8 cellular contexts compared by ENCODE assay signal in the genomic region with DNA sequence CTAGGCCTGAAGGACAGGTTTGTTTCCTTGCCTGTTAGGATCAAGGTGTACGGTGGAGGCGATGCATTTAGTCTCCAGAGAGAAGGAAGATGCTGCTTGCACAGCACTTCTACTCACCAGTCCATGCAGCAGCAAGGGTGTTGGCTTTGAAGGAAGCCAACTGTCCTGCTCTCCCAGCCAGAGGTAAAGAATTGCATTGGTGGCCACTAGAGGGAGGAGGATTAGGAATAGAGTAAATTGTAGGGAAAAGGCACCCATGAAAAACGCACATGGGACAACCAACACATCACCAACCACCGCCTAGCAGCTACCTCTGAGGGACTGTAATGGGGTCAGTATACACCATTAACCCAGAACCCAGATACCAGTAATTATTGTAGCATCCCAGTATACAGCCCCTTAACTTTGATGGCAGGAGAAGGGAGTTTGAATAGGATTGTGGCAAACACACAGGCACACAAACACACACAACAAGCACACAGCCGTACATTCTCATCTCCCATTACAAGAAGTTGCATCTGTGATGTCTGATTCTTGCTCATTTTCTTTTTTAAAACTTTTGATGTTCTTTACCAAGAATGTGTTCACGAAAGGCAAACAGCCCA.
DNase-seq lines count a peak whose midpoint lies in the region; TF ChIP-seq lines count a peak whose summit lies in the region.

No MANE protein-coding gene starts in this region.

- H3K27me3 ChIP-seq in WERI-Rb-1 (ENCODE audit: insufficient read depth, low read depth, severe bottlenecking) (no peaks in the 10 kb centered on the region), kidney epithelial cell (ENCODE audit: control insufficient read depth, insufficient read depth, low read length) (no peaks in the 10 kb centered on the region)

- H3K27ac ChIP-seq in WERI-Rb-1 = no peak overlapping the region

- DNase-seq in AG20443 (ENCODE audit: low spot score) (peak; percentile 18), HPDE6-E6E7 (ENCODE audit: extremely low spot score) (peak; percentile 21), WERI-Rb-1 (peak; percentile 30), kidney epithelial cell (ENCODE audit: low read depth) (no peak), SKM-1 treated with dmso at 0.1 percent for 144 hours (lab: John Stamatoyannopoulos, UW; ENCODE audit: unreplicated experiment) (no peak), Ammon's horn (ENCODE audit: low spot score) (no peak)
- no peak for DNase-seq in activated CD4-positive, CD25-positive, alpha-beta regulatory T cell treated with anti-CD3 and anti-CD28 coated beads, Interleukin-2, amount 50 U/mL, for 72 hours
- DNase-seq in stimulated activated naive CD4-positive, alpha-beta T cell (lab: John Stamatoyannopoulos, UW) = no peak

- H3K36me3 ChIP-seq in WERI-Rb-1 (no peaks in the 10 kb centered on the region), kidney epithelial cell (ENCODE audit: control insufficient read depth, insufficient read depth, low read length) (no peaks in the 10 kb centered on the region)

- no peak overlapping the region for H3K4me3 ChIP-seq in WERI-Rb-1 (ENCODE audit: low read depth, low read length)
- no peak overlapping the region for H3K4me3 ChIP-seq in kidney epithelial cell (ENCODE audit: low read depth, low read length)

- H3K9me3 ChIP-seq in WERI-Rb-1 (ENCODE audit: severe bottlenecking) = no peaks in the 10 kb centered on the region

- TF ChIP-seq CTCF in WERI-Rb-1 (IDR thresholded peaks at IDR 0.05; ENCODE audit: low read depth, low read length) (peak; percentile 52), kidney epithelial cell (IDR thresholded peaks at IDR 0.05; ENCODE audit: insufficient read depth, low read length, poor library complexity, severe bottlenecking) (peak; percentile 61)

Comparison
In these comparisons a context has a peak if more than half of its experiments do, and no peak if none do; other contexts are left out.
1. DNase-seq: peak in AG20443 (single experiment), HPDE6-E6E7 (single experiment) and WERI-Rb-1 (single experiment); none in kidney epithelial cell (single experiment), SKM-1 treated with dmso at 0.1 percent for 144 hours (single experiment), activated CD4-positive, CD25-positive, alpha-beta regulatory T cell treated with anti-CD3 and anti-CD28 coated beads, Interleukin-2, amount 50 U/mL, for 72 hours (single experiment), stimulated activated naive CD4-positive, alpha-beta T cell (0 of 6) and Ammon's horn (single experiment).